ENCODE assay signal across 24 cellular contexts in the genomic region with DNA sequence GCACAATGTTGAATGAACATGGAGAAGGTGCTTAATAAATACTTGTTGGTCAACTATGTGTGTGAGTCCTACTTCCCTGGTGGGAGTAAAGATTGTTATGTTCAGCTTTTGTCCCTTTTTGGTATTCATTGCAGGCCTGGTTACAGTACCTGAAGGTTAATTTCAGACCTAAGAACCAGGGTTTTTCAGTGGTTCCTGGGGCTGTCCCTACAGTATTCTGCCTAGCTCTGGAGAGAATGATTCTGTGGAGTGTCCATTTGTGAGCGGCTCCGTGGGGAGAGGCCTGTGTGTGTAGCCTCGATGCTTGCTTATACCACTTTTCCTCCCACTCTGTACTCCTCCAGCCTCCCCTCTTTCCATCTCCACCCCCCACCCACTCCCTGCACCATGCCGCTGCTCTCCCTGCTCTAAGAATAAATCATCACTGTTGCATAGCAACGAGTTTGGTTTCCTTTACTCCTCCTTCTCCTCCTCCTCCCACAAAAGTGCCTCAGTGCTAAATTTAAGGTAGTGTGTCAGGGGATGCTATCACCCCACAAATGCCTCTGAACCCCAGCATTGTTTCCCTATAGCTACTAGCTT.
DNase-seq lines count a peak whose midpoint lies in the region; ATAC-seq and TF ChIP-seq lines count a peak whose summit lies in the region.
"Had no signal": no experiment of that assay in that cellular context is flagged by ENCODE, and none has a peak within 500 bp of the region (broad histone marks: within the 10 kb centered on the region; RNA-seq: fewer than 3 reads in every experiment).

No MANE protein-coding gene starts in this region.

- TF ChIP-seq POLR2A in heart left ventricle (IDR thresholded peaks at IDR 0.05) = no peak

- no peak for TF ChIP-seq CTCF in heart left ventricle (IDR thresholded peaks at IDR 0.05)
- TF ChIP-seq CTCF in right atrium auricular region (IDR thresholded peaks at IDR 0.05) = no peak

- H3K4me1 ChIP-seq in heart left ventricle (peaks cover 0 to 43% (median 20%) of the 10 kb centered on the region in 12 donors), right atrium auricular region (peaks cover 0 to 11% of the 10 kb centered on the region in 2 donors), aorta (ENCODE audit: control insufficient read depth in 1 of 2, insufficient read depth in 2 of 2, low read length in 2 of 2) (peaks cover 9 to 14% of the 10 kb centered on the region in 2 donors)
- H3K4me1 ChIP-seq: spleen, thyroid gland had no signal

- ATAC-seq in heart left ventricle = peak; percentile 61 to 78 (median 68)
- ATAC-seq in aorta (ENCODE audit: low FRiP score) = peak; percentile 27
- no peak for ATAC-seq in GM19467 (IDR thresholded peaks at IDR 0.05; ENCODE audit: unreplicated experiment)
- ATAC-seq: activated CD8-positive, alpha-beta memory T cell treated with anti-CD3 and anti-CD28 coated beads, Interleukin-2, amount 10 ng/mL, durations not matched to agents 7 days and 5 days; K562 had no signal

- no peaks in the 10 kb centered on the region for H3K27me3 ChIP-seq in heart left ventricle
- H3K27me3 ChIP-seq in right atrium auricular region = no peaks in the 10 kb centered on the region
- no peaks in the 10 kb centered on the region for H3K27me3 ChIP-seq in aorta (ENCODE audit: control insufficient read depth in 1 of 2, insufficient read depth in 2 of 2, low read length in 1 of 2)
- H3K27me3 ChIP-seq: thyroid gland had no signal

- WGBS in heart left ventricle, 4 donors = 28 to 44% (median 35%) methylated on average over 5 of the region's 5 CpGs
- 16 to 17% methylated on average over 5 of the region's 5 CpGs for WGBS in aorta, 2 donors

- H3K9me3 ChIP-seq in heart left ventricle (no peaks in the 10 kb centered on the region), right atrium auricular region (no peaks in the 10 kb centered on the region), aorta (ENCODE audit: control insufficient read depth, low read length) (no peaks in the 10 kb centered on the region)
- H3K9me3 ChIP-seq: spleen, thyroid gland had no signal

- H3K36me3 ChIP-seq in heart left ventricle (no peaks in the 10 kb centered on the region), right atrium auricular region (no peaks in the 10 kb centered on the region), aorta (ENCODE audit: control insufficient read depth in 1 of 2, insufficient read depth in 2 of 2, low read length in 1 of 2) (no peaks in the 10 kb centered on the region)
- H3K36me3 ChIP-seq: spleen, thyroid gland had no signal

- intact Hi-C loops in heart left ventricle (cut with DNase I) (no loop called here), aorta (cut with DNase I) (no loop called here)

- no peak overlapping the region for H3K4me3 ChIP-seq in heart left ventricle
- H3K4me3 ChIP-seq in right atrium auricular region = no peak overlapping the region
- H3K4me3 ChIP-seq in aorta (ENCODE audit: low read length in 2 of 2) = no peak overlapping the region
- H3K4me3 ChIP-seq: K562, spleen, thyroid gland had no signal

- DNase-seq in heart left ventricle (peak in 2 of 5 donors; percentile 25 to 28), right atrium auricular region (ENCODE audit: low spot score) (no peak), amniotic epithelial cell (ENCODE audit: low read depth) (peak; percentile 3), inferior parietal cortex (ENCODE audit: extremely low spot score) (peak; percentile 22), aorta (no peak), KG1 (lab: John Stamatoyannopoulos, UW) (no peak)
- DNase-seq in activated effector memory CD4-positive, alpha-beta T cell treated with anti-CD3 and anti-CD28 coated beads, Interleukin-2, amount 50 U/mL, for 16 hours = no peak
- DNase-seq: activated CD4-positive, alpha-beta T cell treated with anti-CD3 and anti-CD28 coated beads, Interleukin-2, amount 10 ng/mL, durations not matched to agents 24 days and 14 days; activated CD8-positive, alpha-beta memory T cell treated with anti-CD3 and anti-CD28 coated beads, Interleukin-2, amount 10 ng/mL, durations not matched to agents 7 days and 5 days; effector CD4-positive, alpha-beta T cell; glutamatergic neuron; left cardiac atrium; mesendoderm; NCI-H1436 treated with DMSO at 0.1 percent for 48 hours; NCI-H2171; NCI-H526; retina; spleen; stimulated activated CD4-positive, alpha-beta T cell treated with anti-CD3 and anti-CD28 coated beads, Interleukin-4, amount 100 ng/mL, for 24 hours; stimulated activated naive CD4-positive, alpha-beta T cell treated with Interleukin-2 at 50 U/mL for 16 hours; thyroid gland had no signal

- H3K27ac ChIP-seq in heart left ventricle (no peak overlapping the region), right atrium auricular region (no peak overlapping the region), aorta (ENCODE audit: low read depth in 1 of 2, low read length in 2 of 2) (peak overlapping the region in 1 of 2 donors; percentile 29)
- H3K27ac ChIP-seq: epithelial cell of prostate, spleen, thyroid gland had no signal

Comparison
In these comparisons a context has a peak if more than half of its experiments do, and no peak if none do; other contexts are left out.
1. DNase-seq: peak in amniotic epithelial cell (single experiment) and inferior parietal cortex (single experiment); none in right atrium auricular region (single experiment), aorta (0 of 2), activated effector memory CD4-positive, alpha-beta T cell treated with anti-CD3 and anti-CD28 coated beads, Interleukin-2, amount 50 U/mL, for 16 hours (single experiment) and KG1 (single experiment).